Comparison of ENCODE assay signal across 20 cellular contexts in genomic region chr17:75191584-75191983, GRCh38. TPM values are rescaled to one million over a fixed set of nuclear protein-coding genes. Genes with fewer than 3 reads are reported as not detected.
A peak's percentile ranks its signal among the peaks of the same experiment; 100 is the strongest.
DNase-seq lines count a peak whose midpoint lies in the region; ATAC-seq and TF ChIP-seq lines count a peak whose summit lies in the region.
"Had no signal": no experiment of that assay in that cellular context is flagged by ENCODE, and none has a peak within 500 bp of the region (broad histone marks: within the 10 kb centered on the region; RNA-seq: fewer than 3 reads in every experiment).

No MANE protein-coding gene starts in this region.

- no peaks in the 10 kb centered on the region for H3K4me1 ChIP-seq in SJCRH30
- H3K4me1 ChIP-seq: Caco-2, pancreas, spleen had no signal

- H3K9me3 ChIP-seq in SJCRH30 (replicated peaks): no peaks in the 10 kb centered on the region
- H3K9me3 ChIP-seq: Caco-2, pancreas, SK-N-SH, spleen had no signal

- DNase-seq in AG10803 (ENCODE audit: low read depth): peak; percentile 25
- peak; percentile 65 for DNase-seq in HK-2 (ENCODE audit: unreplicated experiment)
- DNase-seq in SJCRH30: peak; percentile 24 to 62
- peak; percentile 53 for DNase-seq in fibroblast of pulmonary artery (ENCODE audit: low read depth)
- no peak for DNase-seq in NCI-H1694 treated with DMSO at 0.1 percent for 48 hours (lab: John Stamatoyannopoulos, UW)
- DNase-seq in mesenteric fat pad (ENCODE audit: low spot score): no peak
- DNase-seq: activated naive CD4-positive, alpha-beta T cell; H9; Kasumi-1; kidney; NCI-H2029 treated with DMSO at 0.1 percent for 48 hours; NCI-H748 treated with DMSO at 0.1 percent for 48 hours; pancreas; SK-N-SH; stimulated activated naive CD8-positive, alpha-beta T cell treated with anti-CD3 and anti-CD28 coated beads, Interleukin-15, amount 100 ng/mL, for 72 hours had no signal

- TF ChIP-seq CTCF in AG10803 (conservative IDR thresholded peaks at IDR 0.05; ENCODE audit: low read length) (no peak), fibroblast of pulmonary artery (IDR thresholded peaks at IDR 0.05; ENCODE audit: low read length, missing control alignments) (no peak)

- H3K36me3 ChIP-seq in SJCRH30: no peaks in the 10 kb centered on the region
- H3K36me3 ChIP-seq: pancreas, spleen had no signal

- ATAC-seq in HG02798 (IDR thresholded peaks at IDR 0.05; ENCODE audit: poor library complexity, unreplicated experiment) (no peak), HG02759 (IDR thresholded peaks at IDR 0.05; ENCODE audit: unreplicated experiment) (no peak)
- ATAC-seq: pancreas; stimulated activated naive CD8-positive, alpha-beta T cell treated with anti-CD3 and anti-CD28 coated beads, Interleukin-15, amount 100 ng/mL, for 72 hours had no signal

- no peak overlapping the region for H3K4me3 ChIP-seq in AG10803 (ENCODE audit: low read length)
- H3K4me3 ChIP-seq in SJCRH30: no peak overlapping the region
- H3K4me3 ChIP-seq in fibroblast of pulmonary artery (replicated peaks; ENCODE audit: low read depth, low read length): no peak overlapping the region
- H3K4me3 ChIP-seq: pancreas, spleen had no signal

- no peak overlapping the region for H3K27ac ChIP-seq in SJCRH30
- H3K27ac ChIP-seq: pancreas, spleen, VCaP had no signal

- no peaks in the 10 kb centered on the region; the same call in 1 of the 2 replicates for H3K27me3 ChIP-seq in SJCRH30
- H3K27me3 ChIP-seq: pancreas, spleen had no signal

RNA-seq across cellular contexts. Expression of gene SUMO2, which starts 8.8 kb away (rescaled TPM):
- total RNA-seq in SJCRH30 (2014; rRNA removed; shearing (Covaris generic)): 433 and 472 TPM in 2 replicates
- total RNA-seq in mesenteric fat pad: 265 TPM

RNA-seq across cellular contexts. Expression of gene NUP85, which starts 13.9 kb away (rescaled TPM):
- total RNA-seq in SJCRH30 (2014; rRNA removed; shearing (Covaris generic)): 95.4 and 103 TPM in 2 replicates
- 60.2 TPM for total RNA-seq in mesenteric fat pad

RNA-seq across cellular contexts. Expression of gene JPT1, which starts 37.3 kb away (rescaled TPM):
- total RNA-seq in SJCRH30 (2014; rRNA removed; shearing (Covaris generic)): 313 and 320 TPM in 2 replicates
- total RNA-seq in mesenteric fat pad: 28.6 TPM

Comparison
In these comparisons a context has a peak if more than half of its experiments do, and no peak if none do; other contexts are left out.
1. DNase-seq: peak in AG10803 (single experiment), HK-2 (single experiment), SJCRH30 (2 of 2) and fibroblast of pulmonary artery (single experiment); none in NCI-H1694 treated with DMSO at 0.1 percent for 48 hours (single experiment) and mesenteric fat pad (single experiment).
2. RNA of gene JPT1, which starts 37.3 kb away (total RNA-seq): 313 to 320 TPM in SJCRH30; 28.6 TPM in mesenteric fat pad (single experiment); every median in the first group is over 10 times any median in the second.